Comparison of ENCODE assay signal across 27 cellular contexts in the genomic region with DNA sequence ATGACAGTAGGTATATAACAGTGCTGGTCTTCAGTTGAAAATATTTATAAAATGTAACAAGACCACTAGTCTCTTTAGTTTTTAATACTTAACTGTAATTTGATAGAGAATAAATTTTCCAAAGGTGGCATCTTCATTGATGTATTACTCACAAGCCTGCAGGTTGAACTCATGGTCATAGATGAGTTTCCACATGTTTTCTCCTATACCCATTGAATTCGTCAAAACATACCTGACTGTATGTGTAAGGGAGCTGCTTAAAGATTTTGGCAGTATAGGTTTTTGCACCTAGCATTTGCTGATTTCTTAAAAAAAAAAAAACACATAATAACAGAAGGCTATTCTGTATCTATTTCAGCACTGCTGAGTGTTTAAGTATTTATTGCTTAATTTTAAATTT.
"Had no signal": no experiment of that assay in that cellular context is flagged by ENCODE, and none has a peak within 500 bp of the region (broad histone marks: within the 10 kb centered on the region; RNA-seq: fewer than 3 reads in every experiment).

No MANE protein-coding gene starts in this region.

- H3K4me3 ChIP-seq: coronary artery, esophagus muscularis mucosa, heart right ventricle, left lung, lower lobe of right lung, right lobe of liver, tibial artery had no signal

- H3K27ac Mint-ChIP-seq: activated CD4-positive, alpha-beta memory T cell treated with anti-CD3 and anti-CD28 coated beads, Interleukin-2, amount 10 ng/mL, durations not matched to agents 7 days and 5 days; activated CD4-positive, alpha-beta T cell treated with anti-CD3 and anti-CD28 coated beads, Interleukin-2, amount 10 ng/mL, durations not matched to agents 7 days and 5 days; activated T-cell treated with anti-CD3 and anti-CD28 coated beads, Interleukin-2, amount 50 U/mL, for 24 hours; activated T-helper 17 cell treated with anti-CD3 and anti-CD28 coated beads, Interleukin-2, amount 50 U/mL, for 72 hours; natural killer cell; progenitor cell of endocrine pancreas; stimulated activated naive CD8-positive, alpha-beta T cell treated with anti-CD3 and anti-CD28 coated beads, Interleukin-15, Interleukin-2, amounts not matched to agents 100 ng/mL and 50 ng/mL, for 24 hours; T-helper 2 cell treated with Interferon-gamma antibody and Interleukin-4, amounts not matched to agents 5 μg/mL and 100 μg/mL, for 36 hours had no signal

- DNase-seq: activated CD4-positive, alpha-beta memory T cell treated with anti-CD3 and anti-CD28 coated beads, Interleukin-2, amount 10 ng/mL, durations not matched to agents 7 days and 5 days; activated CD4-positive, alpha-beta T cell treated with anti-CD3 and anti-CD28 coated beads, Interleukin-2, amount 10 ng/mL, durations not matched to agents 7 days and 5 days; activated CD8-positive, alpha-beta memory T cell treated with anti-CD3 and anti-CD28 coated beads, Interleukin-2, amount 50 U/mL, for 48 hours; activated gamma-delta T cell treated with Interleukin-2 at 50 U/mL for 16 hours; activated naive CD4-positive, alpha-beta T cell treated with anti-CD3 and anti-CD28 coated beads, Interleukin-2, amount 50 U/mL, for 16 hours; activated T-cell treated with anti-CD3 and anti-CD28 coated beads, Interleukin-2, amount 50 U/mL, for 24 hours; amniotic stem cell; cerebellar nuclear complex; foreskin melanocyte; heart right ventricle; kidney glomerular epithelial cell; left lung; lower lobe of right lung; mesendoderm; natural killer cell; right lobe of liver; stimulated activated CD4-positive, alpha-beta T cell treated with anti-CD3 and anti-CD28 coated beads, Interleukin-12 subunit alpha, Interleukin-12 subunit beta, amount 100 ng/mL, for 4 hours; stimulated activated CD4-positive, alpha-beta T cell treated with anti-CD3 and anti-CD28 coated beads, Interleukin-4, amount 100 ng/mL, for 1 hour; T-helper 1 cell; tibial artery had no signal

- H3K4me3 Mint-ChIP-seq: activated CD4-positive, alpha-beta memory T cell treated with anti-CD3 and anti-CD28 coated beads, Interleukin-2, amount 10 ng/mL, durations not matched to agents 7 days and 5 days; activated CD4-positive, alpha-beta T cell treated with anti-CD3 and anti-CD28 coated beads, Interleukin-2, amount 10 ng/mL, durations not matched to agents 7 days and 5 days; activated T-cell treated with anti-CD3 and anti-CD28 coated beads, Interleukin-2, amount 50 U/mL, for 24 hours; activated T-helper 17 cell treated with anti-CD3 and anti-CD28 coated beads, Interleukin-2, amount 50 U/mL, for 72 hours; natural killer cell; stimulated activated naive CD8-positive, alpha-beta T cell treated with anti-CD3 and anti-CD28 coated beads, Interleukin-15, Interleukin-2, amounts not matched to agents 100 ng/mL and 50 ng/mL, for 24 hours; T-helper 2 cell treated with Interferon-gamma antibody and Interleukin-4, amounts not matched to agents 5 μg/mL and 100 μg/mL, for 36 hours had no signal

- H3K4me1 ChIP-seq: right lobe of liver had no signal

- H3K27me3 Mint-ChIP-seq: progenitor cell of endocrine pancreas had no signal

- H3K27ac ChIP-seq: coronary artery, esophagus muscularis mucosa, heart right ventricle, left lung, lower lobe of right lung, right lobe of liver, tibial artery, VCaP had no signal

- H3K4me1 Mint-ChIP-seq: activated CD4-positive, alpha-beta memory T cell treated with anti-CD3 and anti-CD28 coated beads, Interleukin-2, amount 10 ng/mL, durations not matched to agents 7 days and 5 days; activated CD4-positive, alpha-beta T cell treated with anti-CD3 and anti-CD28 coated beads, Interleukin-2, amount 10 ng/mL, durations not matched to agents 7 days and 5 days; natural killer cell had no signal

- H3K9me3 ChIP-seq: esophagus muscularis mucosa, heart right ventricle, left lung, lower lobe of right lung, right lobe of liver, tibial artery had no signal

- H3K36me3 Mint-ChIP-seq: natural killer cell had no signal

- H3K27me3 ChIP-seq: esophagus muscularis mucosa, heart right ventricle, left lung, right lobe of liver, tibial artery had no signal

- H3K9me3 Mint-ChIP-seq: activated CD4-positive, alpha-beta memory T cell treated with anti-CD3 and anti-CD28 coated beads, Interleukin-2, amount 10 ng/mL, durations not matched to agents 7 days and 5 days; activated CD4-positive, alpha-beta T cell treated with anti-CD3 and anti-CD28 coated beads, Interleukin-2, amount 10 ng/mL, durations not matched to agents 7 days and 5 days; activated T-cell treated with anti-CD3 and anti-CD28 coated beads, Interleukin-2, amount 50 U/mL, for 24 hours; natural killer cell; stimulated activated naive CD8-positive, alpha-beta T cell treated with anti-CD3 and anti-CD28 coated beads, Interleukin-15, Interleukin-2, amounts not matched to agents 100 ng/mL and 50 ng/mL, for 24 hours; T-helper 2 cell treated with Interferon-gamma antibody and Interleukin-4, amounts not matched to agents 5 μg/mL and 100 μg/mL, for 36 hours had no signal

- H3K36me3 ChIP-seq: esophagus muscularis mucosa, heart right ventricle, left lung, lower lobe of right lung, right lobe of liver, tibial artery had no signal
